Comparison of ENCODE assay signal across 25 cellular contexts in the genomic region with DNA sequence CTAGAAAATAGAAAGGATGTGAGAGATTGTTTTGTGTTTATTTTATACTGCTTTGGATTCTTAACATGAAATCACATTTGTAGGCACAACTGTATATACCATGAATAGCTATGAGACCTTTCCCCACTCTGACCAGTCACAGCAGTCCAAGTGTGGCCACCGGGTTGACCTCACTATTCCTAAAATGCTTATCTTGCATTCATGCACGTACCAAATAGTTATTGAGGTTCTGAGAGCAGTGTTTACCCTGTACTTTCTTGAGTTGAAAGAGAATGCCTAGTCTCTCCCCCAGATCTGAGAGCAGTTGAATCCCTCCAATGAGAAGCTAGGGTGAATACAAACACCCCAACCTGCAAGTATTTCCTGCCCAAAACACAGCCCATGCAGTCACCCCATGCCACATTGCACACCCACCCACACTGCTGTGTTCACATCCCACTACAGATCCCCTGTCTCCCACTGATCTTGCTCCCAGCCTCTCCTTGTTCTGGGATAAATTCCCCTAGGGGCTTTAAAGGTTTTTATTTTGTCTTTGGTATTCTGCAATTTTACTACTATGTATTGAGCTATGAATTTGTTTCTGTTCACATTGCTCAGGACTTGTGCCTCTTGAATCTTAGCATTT. TPM values are rescaled to one million over a fixed set of nuclear protein-coding genes. Genes with fewer than 3 reads are reported as not detected.
DNase-seq lines count a peak whose midpoint lies in the region; ATAC-seq and TF ChIP-seq lines count a peak whose summit lies in the region.
"Had no signal": no experiment of that assay in that cellular context is flagged by ENCODE, and none has a peak within 500 bp of the region (broad histone marks: within the 10 kb centered on the region; RNA-seq: fewer than 3 reads in every experiment).

No MANE protein-coding gene starts in this region.

- intact Hi-C loops in Panc1 (cut with micrococcal nuclease; ENCODE audit: unreplicated experiment) (no loop called here), left cardiac atrium (cut with DNase I) (loop anchor here (5.0 to 10.0 kb wide), 2 partner anchors 66 to 203 kb away; partner anchors contain the start of gene DCBLD1 (in 1 of the 2))

- H3K4me3 Mint-ChIP-seq in activated CD4-positive, alpha-beta T cell treated with anti-CD3 and anti-CD28 coated beads, Interleukin-2, amount 10 ng/mL, durations not matched to agents 7 days and 5 days, result no peak overlapping the region
- H3K4me3 Mint-ChIP-seq in chondrocyte (ENCODE audit: unreplicated experiment), result no peak overlapping the region
- no peak overlapping the region for H3K4me3 Mint-ChIP-seq in progenitor cell of endocrine pancreas (ENCODE audit: low read depth)
- H3K4me3 Mint-ChIP-seq: brain had no signal

- H3K27me3 Mint-ChIP-seq in activated CD4-positive, alpha-beta T cell treated with anti-CD3 and anti-CD28 coated beads, Interleukin-2, amount 10 ng/mL, durations not matched to agents 7 days and 5 days, result peaks cover 3% of the 10 kb centered on the region
- H3K27me3 Mint-ChIP-seq in chondrocyte (ENCODE audit: low read depth) (no peaks in the 10 kb centered on the region), progenitor cell of endocrine pancreas (no peaks in the 10 kb centered on the region)

- no peaks in the 10 kb centered on the region for H3K9me3 ChIP-seq in Panc1 (ENCODE audit: control insufficient read depth, insufficient read depth, low read depth, low read length)
- H3K9me3 ChIP-seq: colonic mucosa, gastroesophageal sphincter, sigmoid colon, stomach, transverse colon had no signal

- in situ Hi-C loops in Panc1 (cut with HindIII; ENCODE audit: low pct_unique_long_range_greater_than_20kb, low sequenced_read_pairs), result no loop called here

- no peak overlapping the region for H3K4me3 ChIP-seq in Panc1 (ENCODE audit: low read depth in 2 of 2, low read length in 2 of 2)
- H3K4me3 ChIP-seq: colonic mucosa, gastroesophageal sphincter, sigmoid colon, SK-N-MC, stomach, transverse colon had no signal

- DNase-seq in activated CD4-positive, alpha-beta T cell treated with anti-CD3 and anti-CD28 coated beads, Interleukin-2, amount 10 ng/mL, durations not matched to agents 7 days and 5 days, result no peak
- no peak for DNase-seq in activated CD4-positive, alpha-beta T cell treated with anti-CD3 and anti-CD28 coated beads for 48 hours
- DNase-seq in Panc1 (ENCODE audit: low read depth, low spot score) (no peak), chondrocyte (ENCODE audit: low spot score) (no peak), progenitor cell of endocrine pancreas (ENCODE audit: low spot score, unreplicated experiment) (no peak), left cardiac atrium (no peak), DMS153 treated with DMSO at 0.1 percent for 48 hours (lab: John Stamatoyannopoulos, UW; ENCODE audit: unreplicated experiment) (no peak)
- DNase-seq: activated CD4-positive, alpha-beta T cell treated with anti-CD3 and anti-CD28 coated beads, Interleukin-2, amount 50 U/mL, for 1 hour; activated CD8-positive, alpha-beta memory T cell treated with anti-CD3 and anti-CD28 coated beads, Interleukin-2, amount 50 U/mL, for 48 hours; activated effector memory CD4-positive, alpha-beta T cell treated with Interleukin-2 at 50 U/mL for 16 hours; colonic mucosa; COR-L47; DMS79 treated with DMSO at 0.1 percent for 48 hours; hippocampal formation; NCI-H1092; NCI-H187 treated with DMSO at 0.1 percent for 48 hours; NCI-H526 treated with DMSO at 0.1 percent for 48 hours; sigmoid colon; stomach; transverse colon had no signal

- ATAC-seq in Panc1, result no peak
- ATAC-seq in left cardiac atrium, result no peak
- no peak for ATAC-seq in GM21515 (IDR thresholded peaks at IDR 0.05; ENCODE audit: unreplicated experiment)
- ATAC-seq: gastroesophageal sphincter had no signal

- no peaks in the 10 kb centered on the region for H3K36me3 ChIP-seq in Panc1 (ENCODE audit: control insufficient read depth, insufficient read depth, low read length)
- H3K36me3 ChIP-seq: colonic mucosa, sigmoid colon had no signal

- H3K9me3 Mint-ChIP-seq in activated CD4-positive, alpha-beta T cell treated with anti-CD3 and anti-CD28 coated beads, Interleukin-2, amount 10 ng/mL, durations not matched to agents 7 days and 5 days, result no peaks in the 10 kb centered on the region
- H3K9me3 Mint-ChIP-seq in chondrocyte (ENCODE audit: low read depth) (no peaks in the 10 kb centered on the region), progenitor cell of endocrine pancreas (ENCODE audit: low read depth) (no peaks in the 10 kb centered on the region)
- H3K9me3 Mint-ChIP-seq: brain had no signal

- BruUV-seq in Panc1 (replicated peaks; lab: Mats Ljungman, UMichigan), result no TSS peak

- H3K4me1 ChIP-seq in Panc1 (ENCODE audit: control insufficient read depth, insufficient read depth, low read length), result peaks cover 52% of the 10 kb centered on the region
- H3K4me1 ChIP-seq: colonic mucosa had no signal

- CTCF ChIA-PET in activated CD4-positive, alpha-beta T cell treated with anti-CD3 and anti-CD28 coated beads, Interleukin-2, amount 10 ng/mL, durations not matched to agents 7 days and 5 days (lab: Charles Lee), result interaction anchor here (0.7 to 2.0 kb wide), 8 partner anchors 10 to 101 kb away, joined by 3 to 6 read pairs (median 3); no protein-coding TSS in a partner anchor
- CTCF ChIA-PET in Panc1 (lab: Charles Lee), result no interaction called here

- no peaks in the 10 kb centered on the region for H3K27me3 ChIP-seq in Panc1 (ENCODE audit: control insufficient read depth, insufficient read depth, low read length)
- H3K27me3 ChIP-seq: colonic mucosa, gastroesophageal sphincter, sigmoid colon, stomach, transverse colon had no signal

- POLR2A ChIA-PET in activated CD4-positive, alpha-beta T cell treated with anti-CD3 and anti-CD28 coated beads, Interleukin-2, amount 10 ng/mL, durations not matched to agents 7 days and 5 days (lab: Charles Lee), result no interaction called here
- POLR2A ChIA-PET in Panc1 (lab: Charles Lee), result interaction anchor here (0.6 kb wide), 1 partner anchor 1017 kb away, joined by 3 read pairs; no protein-coding TSS in a partner anchor

- peak overlapping the region; percentile 54 for H3K27ac Mint-ChIP-seq in activated CD4-positive, alpha-beta T cell treated with anti-CD3 and anti-CD28 coated beads, Interleukin-2, amount 10 ng/mL, durations not matched to agents 7 days and 5 days
- H3K27ac Mint-ChIP-seq in chondrocyte (ENCODE audit: unreplicated experiment) (peak overlapping the region; percentile 14), progenitor cell of endocrine pancreas (peak overlapping the region; percentile 53)
- H3K27ac Mint-ChIP-seq: brain had no signal

- TF ChIP-seq CTCF in Panc1 (IDR thresholded peaks at IDR 0.05) (no peak), chondrocyte (IDR thresholded peaks at IDR 0.05) (no peak), progenitor cell of endocrine pancreas (IDR thresholded peaks at IDR 0.05; ENCODE audit: unreplicated experiment) (no peak)

- H3K4me1 Mint-ChIP-seq in activated CD4-positive, alpha-beta T cell treated with anti-CD3 and anti-CD28 coated beads, Interleukin-2, amount 10 ng/mL, durations not matched to agents 7 days and 5 days, result peaks cover 42% of the 10 kb centered on the region
- H3K4me1 Mint-ChIP-seq in chondrocyte (ENCODE audit: low read depth) (peaks cover 44% of the 10 kb centered on the region), progenitor cell of endocrine pancreas (ENCODE audit: low read depth) (peaks cover 10% of the 10 kb centered on the region)
- H3K4me1 Mint-ChIP-seq: brain had no signal

- H3K27ac ChIP-seq in Panc1 (ENCODE audit: low read length), result peak overlapping the region; percentile 95
- H3K27ac ChIP-seq: 22Rv1, colonic mucosa, gastroesophageal sphincter, sigmoid colon, SK-N-MC, stomach, transverse colon had no signal

- H3K36me3 Mint-ChIP-seq in activated CD4-positive, alpha-beta T cell treated with anti-CD3 and anti-CD28 coated beads, Interleukin-2, amount 10 ng/mL, durations not matched to agents 7 days and 5 days (ENCODE audit: low read depth), result peaks cover 2% of the 10 kb centered on the region
- peaks cover 19% of the 10 kb centered on the region for H3K36me3 Mint-ChIP-seq in chondrocyte (ENCODE audit: low read depth)
- peaks cover 19% of the 10 kb centered on the region for H3K36me3 Mint-ChIP-seq in progenitor cell of endocrine pancreas (ENCODE audit: insufficient read depth)
- H3K36me3 Mint-ChIP-seq: brain had no signal

RNA-seq across cellular contexts. Expression of gene GOPC, which starts 51.6 kb away (rescaled TPM):
- 10 to 100 TPM; 24.1 to 25.4 TPM for total RNA-seq in activated CD4-positive, alpha-beta T cell treated with anti-CD3 and anti-CD28 coated beads, Interleukin-2, amount 10 ng/mL, durations not matched to agents 7 days and 5 days
- total RNA-seq in Panc1 (2021; ENCODE audit: unreplicated experiment) (32.2 TPM), chondrocyte (34.6 to 52.4 TPM (median 35.1 TPM) in 3 replicates), progenitor cell of endocrine pancreas (45.3 and 48.8 TPM in 2 replicates), left cardiac atrium (10 to 100 TPM; 18.3 to 20.6 TPM)
- polyA plus RNA-seq in Panc1 (2012; ENCODE audit: insufficient read length), result 18.7 TPM
